1 cellular context compared by ENCODE assay signal in the genomic region with DNA sequence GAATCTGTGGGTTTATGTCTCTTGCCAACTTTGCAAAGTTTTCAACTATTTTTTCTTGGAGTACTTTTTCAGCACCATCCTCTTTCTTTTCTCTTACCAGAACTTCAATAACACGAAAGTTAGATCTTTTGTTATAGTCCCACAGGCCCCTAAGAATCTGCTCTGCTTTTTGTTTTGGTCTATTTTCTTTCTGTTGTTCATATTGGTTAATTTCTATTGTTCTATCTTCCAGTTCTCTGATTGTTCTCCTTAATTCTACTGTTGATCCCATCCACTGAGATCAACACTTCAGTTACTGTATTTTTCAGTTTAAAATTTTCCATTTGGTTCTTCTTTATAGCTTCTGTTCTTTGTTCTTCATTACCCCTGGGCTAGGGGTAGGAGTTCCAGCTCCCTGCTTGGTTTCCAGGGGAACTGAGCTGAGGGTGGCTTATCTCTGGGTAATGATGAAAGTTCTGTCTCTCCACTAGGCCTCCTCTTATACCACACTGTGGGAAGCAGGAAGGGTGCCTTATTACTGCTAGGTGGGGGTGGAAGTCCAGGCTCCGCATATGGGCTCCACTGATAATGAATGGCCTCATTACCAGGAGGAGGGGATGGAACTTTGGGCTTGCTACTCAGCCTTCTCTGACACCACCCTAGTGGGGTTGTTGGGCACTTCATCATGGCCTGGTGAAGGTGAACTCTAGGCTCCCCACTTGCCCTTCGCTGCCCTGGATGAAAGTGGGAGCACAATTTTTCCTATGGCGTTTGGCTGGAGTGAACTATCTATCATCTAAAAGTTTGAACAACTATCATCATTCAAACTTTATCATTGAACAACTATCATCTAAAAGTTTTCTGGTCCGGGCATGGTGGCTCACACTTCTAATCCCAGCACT.
TF ChIP-seq lines count a peak whose summit lies in the region.

No MANE protein-coding gene starts in this region.

TF ChIP-seq in K562, 482 proteins besides CTCF, POLR2A, EP300 and RAD21 (continued from another document):
- TF ChIP-seq HNRNPK (IDR thresholded peaks at IDR 0.05; ENCODE audit: low read depth, low read length, poor library complexity, severe bottlenecking): no peak
- no peak for TF ChIP-seq RHOXF2B (CRISPR knock-in tag; conservative IDR thresholded peaks at IDR 0.05)
- peak; percentile 87 for TF ChIP-seq MXI1 (IDR thresholded peaks at IDR 0.05; ENCODE audit: low read depth, low read length)
- TF ChIP-seq DACH1 (IDR thresholded peaks at IDR 0.05; ENCODE audit: partially characterized antibody): peak; percentile 86
- TF ChIP-seq RBM22 (IDR thresholded peaks at IDR 0.05; ENCODE audit: low read depth, low read length, poor library complexity, severe bottlenecking): no peak
- 0 out of 2 replicates have a peak, but pooled peaks have one; percentile 27 for TF ChIP-seq NFATC3 (IDR thresholded peaks at IDR 0.05)
- TF ChIP-seq, protein P1, sequence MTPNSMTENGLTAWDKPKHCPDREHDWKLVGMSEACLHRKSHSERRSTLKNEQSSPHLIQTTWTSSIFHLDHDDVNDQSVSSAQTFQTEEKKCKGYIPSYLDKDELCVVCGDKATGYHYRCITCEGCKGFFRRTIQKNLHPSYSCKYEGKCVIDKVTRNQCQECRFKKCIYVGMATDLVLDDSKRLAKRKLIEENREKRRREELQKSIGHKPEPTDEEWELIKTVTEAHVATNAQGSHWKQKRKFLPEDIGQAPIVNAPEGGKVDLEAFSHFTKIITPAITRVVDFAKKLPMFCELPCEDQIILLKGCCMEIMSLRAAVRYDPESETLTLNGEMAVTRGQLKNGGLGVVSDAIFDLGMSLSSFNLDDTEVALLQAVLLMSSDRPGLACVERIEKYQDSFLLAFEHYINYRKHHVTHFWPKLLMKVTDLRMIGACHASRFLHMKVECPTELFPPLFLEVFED (CRISPR knock-in tag; conservative IDR thresholded peaks at IDR 0.05): peak; percentile 81; the same call in 1 of the 2 replicates
- TF ChIP-seq RBM17 (IDR thresholded peaks at IDR 0.05; ENCODE audit: borderline replicate concordance, low read depth, low read length): no peak
- TF ChIP-seq, protein P2, sequence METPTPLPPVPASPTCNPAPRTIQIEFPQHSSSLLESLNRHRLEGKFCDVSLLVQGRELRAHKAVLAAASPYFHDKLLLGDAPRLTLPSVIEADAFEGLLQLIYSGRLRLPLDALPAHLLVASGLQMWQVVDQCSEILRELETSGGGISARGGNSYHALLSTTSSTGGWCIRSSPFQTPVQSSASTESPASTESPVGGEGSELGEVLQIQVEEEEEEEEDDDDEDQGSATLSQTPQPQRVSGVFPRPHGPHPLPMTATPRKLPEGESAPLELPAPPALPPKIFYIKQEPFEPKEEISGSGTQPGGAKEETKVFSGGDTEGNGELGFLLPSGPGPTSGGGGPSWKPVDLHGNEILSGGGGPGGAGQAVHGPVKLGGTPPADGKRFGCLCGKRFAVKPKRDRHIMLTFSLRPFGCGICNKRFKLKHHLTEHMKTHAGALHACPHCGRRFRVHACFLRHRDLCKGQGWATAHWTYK (CRISPR knock-in tag; IDR thresholded peaks at IDR 0.05): peak; percentile 87; the same call in 1 of the 2 replicates
- TF ChIP-seq, protein P3, sequence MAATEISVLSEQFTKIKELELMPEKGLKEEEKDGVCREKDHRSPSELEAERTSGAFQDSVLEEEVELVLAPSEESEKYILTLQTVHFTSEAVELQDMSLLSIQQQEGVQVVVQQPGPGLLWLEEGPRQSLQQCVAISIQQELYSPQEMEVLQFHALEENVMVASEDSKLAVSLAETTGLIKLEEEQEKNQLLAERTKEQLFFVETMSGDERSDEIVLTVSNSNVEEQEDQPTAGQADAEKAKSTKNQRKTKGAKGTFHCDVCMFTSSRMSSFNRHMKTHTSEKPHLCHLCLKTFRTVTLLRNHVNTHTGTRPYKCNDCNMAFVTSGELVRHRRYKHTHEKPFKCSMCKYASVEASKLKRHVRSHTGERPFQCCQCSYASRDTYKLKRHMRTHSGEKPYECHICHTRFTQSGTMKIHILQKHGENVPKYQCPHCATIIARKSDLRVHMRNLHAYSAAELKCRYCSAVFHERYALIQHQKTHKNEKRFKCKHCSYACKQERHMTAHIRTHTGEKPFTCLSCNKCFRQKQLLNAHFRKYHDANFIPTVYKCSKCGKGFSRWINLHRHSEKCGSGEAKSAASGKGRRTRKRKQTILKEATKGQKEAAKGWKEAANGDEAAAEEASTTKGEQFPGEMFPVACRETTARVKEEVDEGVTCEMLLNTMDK (IDR thresholded peaks at IDR 0.05; ENCODE audit: borderline replicate concordance, insufficient read depth, low read depth, low read length, poor library complexity, severe bottlenecking): peak; percentile 59
- no peak for TF ChIP-seq ZNF717 (CRISPR knock-in tag; IDR thresholded peaks at IDR 0.05)
- TF ChIP-seq CEBPG (CRISPR knock-in tag; IDR thresholded peaks at IDR 0.05): peak; percentile 84
- peak; percentile 60 to 85; a peak in 3 of 4 replicates for TF ChIP-seq CEBPG (tag; conservative IDR thresholded peaks at IDR 0.05 in 1 of 2, IDR thresholded peaks at IDR 0.05 in 1 of 2)
- no peak for TF ChIP-seq ZNF3 (CRISPR knock-in tag; IDR thresholded peaks at IDR 0.05)
- TF ChIP-seq, protein P4, sequence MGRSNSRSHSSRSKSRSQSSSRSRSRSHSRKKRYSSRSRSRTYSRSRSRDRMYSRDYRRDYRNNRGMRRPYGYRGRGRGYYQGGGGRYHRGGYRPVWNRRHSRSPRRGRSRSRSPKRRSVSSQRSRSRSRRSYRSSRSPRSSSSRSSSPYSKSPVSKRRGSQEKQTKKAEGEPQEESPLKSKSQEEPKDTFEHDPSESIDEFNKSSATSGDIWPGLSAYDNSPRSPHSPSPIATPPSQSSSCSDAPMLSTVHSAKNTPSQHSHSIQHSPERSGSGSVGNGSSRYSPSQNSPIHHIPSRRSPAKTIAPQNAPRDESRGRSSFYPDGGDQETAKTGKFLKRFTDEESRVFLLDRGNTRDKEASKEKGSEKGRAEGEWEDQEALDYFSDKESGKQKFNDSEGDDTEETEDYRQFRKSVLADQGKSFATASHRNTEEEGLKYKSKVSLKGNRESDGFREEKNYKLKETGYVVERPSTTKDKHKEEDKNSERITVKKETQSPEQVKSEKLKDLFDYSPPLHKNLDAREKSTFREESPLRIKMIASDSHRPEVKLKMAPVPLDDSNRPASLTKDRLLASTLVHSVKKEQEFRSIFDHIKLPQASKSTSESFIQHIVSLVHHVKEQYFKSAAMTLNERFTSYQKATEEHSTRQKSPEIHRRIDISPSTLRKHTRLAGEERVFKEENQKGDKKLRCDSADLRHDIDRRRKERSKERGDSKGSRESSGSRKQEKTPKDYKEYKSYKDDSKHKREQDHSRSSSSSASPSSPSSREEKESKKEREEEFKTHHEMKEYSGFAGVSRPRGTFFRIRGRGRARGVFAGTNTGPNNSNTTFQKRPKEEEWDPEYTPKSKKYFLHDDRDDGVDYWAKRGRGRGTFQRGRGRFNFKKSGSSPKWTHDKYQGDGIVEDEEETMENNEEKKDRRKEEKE (IDR thresholded peaks at IDR 0.05; ENCODE audit: borderline replicate concordance in 1 of 2, control insufficient read depth in 1 of 2, low read depth in 2 of 2, low read length in 1 of 2): peak in 1 of 2 experiments; percentile 84; a peak in 1 of 4 replicates
- TF ChIP-seq HCFC1 (IDR thresholded peaks at IDR 0.05; ENCODE audit: low read depth, low read length): peak; percentile 49; the same call in 1 of the 2 replicates
- TF ChIP-seq ZNF384 (IDR thresholded peaks at IDR 0.05; ENCODE audit: low read depth, low read length): peak; percentile 18; the same call in 1 of the 2 replicates
- TF ChIP-seq PRPF4 (IDR thresholded peaks at IDR 0.05; ENCODE audit: insufficient read depth, low read depth, low read length, poor library complexity, severe bottlenecking): no peak
- no peak for TF ChIP-seq FUS (optimal IDR thresholded peaks at IDR 0.05; ENCODE audit: low read depth, low read length)
- TF ChIP-seq, protein P5, sequence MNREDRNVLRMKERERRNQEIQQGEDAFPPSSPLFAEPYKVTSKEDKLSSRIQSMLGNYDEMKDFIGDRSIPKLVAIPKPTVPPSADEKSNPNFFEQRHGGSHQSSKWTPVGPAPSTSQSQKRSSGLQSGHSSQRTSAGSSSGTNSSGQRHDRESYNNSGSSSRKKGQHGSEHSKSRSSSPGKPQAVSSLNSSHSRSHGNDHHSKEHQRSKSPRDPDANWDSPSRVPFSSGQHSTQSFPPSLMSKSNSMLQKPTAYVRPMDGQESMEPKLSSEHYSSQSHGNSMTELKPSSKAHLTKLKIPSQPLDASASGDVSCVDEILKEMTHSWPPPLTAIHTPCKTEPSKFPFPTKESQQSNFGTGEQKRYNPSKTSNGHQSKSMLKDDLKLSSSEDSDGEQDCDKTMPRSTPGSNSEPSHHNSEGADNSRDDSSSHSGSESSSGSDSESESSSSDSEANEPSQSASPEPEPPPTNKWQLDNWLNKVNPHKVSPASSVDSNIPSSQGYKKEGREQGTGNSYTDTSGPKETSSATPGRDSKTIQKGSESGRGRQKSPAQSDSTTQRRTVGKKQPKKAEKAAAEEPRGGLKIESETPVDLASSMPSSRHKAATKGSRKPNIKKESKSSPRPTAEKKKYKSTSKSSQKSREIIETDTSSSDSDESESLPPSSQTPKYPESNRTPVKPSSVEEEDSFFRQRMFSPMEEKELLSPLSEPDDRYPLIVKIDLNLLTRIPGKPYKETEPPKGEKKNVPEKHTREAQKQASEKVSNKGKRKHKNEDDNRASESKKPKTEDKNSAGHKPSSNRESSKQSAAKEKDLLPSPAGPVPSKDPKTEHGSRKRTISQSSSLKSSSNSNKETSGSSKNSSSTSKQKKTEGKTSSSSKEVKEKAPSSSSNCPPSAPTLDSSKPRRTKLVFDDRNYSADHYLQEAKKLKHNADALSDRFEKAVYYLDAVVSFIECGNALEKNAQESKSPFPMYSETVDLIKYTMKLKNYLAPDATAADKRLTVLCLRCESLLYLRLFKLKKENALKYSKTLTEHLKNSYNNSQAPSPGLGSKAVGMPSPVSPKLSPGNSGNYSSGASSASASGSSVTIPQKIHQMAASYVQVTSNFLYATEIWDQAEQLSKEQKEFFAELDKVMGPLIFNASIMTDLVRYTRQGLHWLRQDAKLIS (CRISPR knock-in tag; IDR thresholded peaks at IDR 0.05): peak; percentile 40; the same call in 1 of the 2 replicates
- TF ChIP-seq CBFB (CRISPR knock-in tag; IDR thresholded peaks at IDR 0.05): no peak
- no peak for TF ChIP-seq FOXK1 (CRISPR knock-in tag; IDR thresholded peaks at IDR 0.05; ENCODE audit: borderline replicate concordance)
- TF ChIP-seq ELF4 (CRISPR knock-in tag; IDR thresholded peaks at IDR 0.05): peak; percentile 73; the same call in 1 of the 2 replicates
- no peak for TF ChIP-seq NR2F6 (CRISPR knock-in tag; IDR thresholded peaks at IDR 0.05)
- no peak for TF ChIP-seq NONO (IDR thresholded peaks at IDR 0.05; ENCODE audit: low read depth in 2 of 2, low read length in 1 of 2)
- no peak for TF ChIP-seq STAG1 (CRISPR knock-in tag; IDR thresholded peaks at IDR 0.05; ENCODE audit: borderline replicate concordance)
- peak; percentile 96 for TF ChIP-seq NEUROD1 (IDR thresholded peaks at IDR 0.05; ENCODE audit: borderline replicate concordance, low read depth, low read length, partially characterized antibody)
- TF ChIP-seq CAMTA2 (CRISPR knock-in tag; conservative IDR thresholded peaks at IDR 0.05): no peak
- peak; percentile 53 for TF ChIP-seq RBBP5 (IDR thresholded peaks at IDR 0.05; ENCODE audit: borderline replicate concordance, insufficient read depth, low read length, poor library complexity, severe bottlenecking)
- TF ChIP-seq ZNF174 (CRISPR knock-in tag; IDR thresholded peaks at IDR 0.05): no peak
